8 cellular contexts compared by ENCODE assay signal in the genomic region with DNA sequence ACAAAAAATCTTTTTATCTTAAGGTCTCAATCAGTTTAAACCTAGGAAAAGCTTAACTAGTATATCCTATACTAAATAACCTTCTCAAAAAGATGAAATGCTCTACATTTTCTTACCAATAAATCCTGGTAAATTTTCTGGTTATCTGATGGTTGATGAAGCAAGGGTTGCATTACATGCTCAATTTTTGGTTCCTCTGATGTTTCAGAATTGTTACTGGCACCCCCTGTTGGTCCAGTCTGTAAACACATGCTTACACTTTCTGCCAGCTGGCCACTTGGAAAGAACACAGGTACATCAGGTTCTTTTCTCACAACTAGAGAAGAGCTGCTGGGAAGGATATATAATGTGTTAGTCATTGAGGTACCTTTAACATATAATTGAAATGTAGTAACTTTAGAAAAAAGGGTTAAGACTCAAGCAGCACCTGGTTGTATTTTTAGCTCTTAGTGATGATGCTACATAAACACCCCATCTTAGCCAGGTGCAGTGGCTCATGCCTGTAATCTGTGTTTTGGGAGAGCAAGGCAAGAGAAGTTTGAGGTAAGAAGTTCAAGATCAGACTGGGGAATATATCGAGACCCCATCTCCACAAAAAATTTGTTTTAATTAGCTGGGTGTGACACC. TPM values are rescaled to one million over a fixed set of nuclear protein-coding genes. Genes with fewer than 3 reads are reported as not detected.
DNase-seq lines count a peak whose midpoint lies in the region; ATAC-seq and TF ChIP-seq lines count a peak whose summit lies in the region.

No MANE protein-coding gene starts in this region.

- no peak overlapping the region for H3K4me2 ChIP-seq in mesenchymal stem cell (ENCODE audit: low read length, poor library complexity, severe bottlenecking)

- no peak overlapping the region for H3K18ac ChIP-seq in mesenchymal stem cell (ENCODE audit: low read depth in 1 of 2, low read length in 2 of 2)

- no peaks in the 10 kb centered on the region for H3K9me3 Mint-ChIP-seq in T-cell
- H3K9me3 Mint-ChIP-seq in activated T-helper 17 cell treated with anti-CD3 and anti-CD28 coated beads, Interleukin-2, amount 50 U/mL, for 72 hours = no peaks in the 10 kb centered on the region

- H3K27ac Mint-ChIP-seq in T-cell = no peak overlapping the region
- H3K27ac Mint-ChIP-seq in activated T-helper 17 cell treated with anti-CD3 and anti-CD28 coated beads, Interleukin-2, amount 50 U/mL, for 72 hours = no peak overlapping the region

- H3K36me3 ChIP-seq in mesenchymal stem cell (ENCODE audit: control insufficient read depth in 1 of 2, insufficient read depth in 2 of 2, low read depth in 1 of 2, low read length in 2 of 2) = peaks cover 3 to 9% of the 10 kb centered on the region in 2 experiments

- no peaks in the 10 kb centered on the region for H3K4me1 Mint-ChIP-seq in T-cell
- no peaks in the 10 kb centered on the region for H3K4me1 Mint-ChIP-seq in activated T-helper 17 cell treated with anti-CD3 and anti-CD28 coated beads, Interleukin-2, amount 50 U/mL, for 72 hours

- CTCF ChIA-PET in T-cell (lab: Charles Lee) = interaction anchor here (0.6 to 1.7 kb wide), 9 partner anchors 10 to 646 kb away, joined by 3 to 9 read pairs (median 4); partner anchors contain the start of genes MOB3C (in 1 of the 2) and STIL (in 1 of the 2)

- H3K4ac ChIP-seq in mesenchymal stem cell (ENCODE audit: low read depth in 1 of 2, low read length in 2 of 2) = no peak overlapping the region

- POLR2A ChIA-PET in T-cell (lab: Charles Lee) = interaction anchor here in 1 of 2 donors (0.6 kb wide), 1 partner anchor 11 kb away, joined by 7 read pairs; no protein-coding TSS in a partner anchor

- H3K36me3 Mint-ChIP-seq in T-cell = peaks cover 4% of the 10 kb centered on the region
- peaks cover 61% of the 10 kb centered on the region for H3K36me3 Mint-ChIP-seq in activated T-helper 17 cell treated with anti-CD3 and anti-CD28 coated beads, Interleukin-2, amount 50 U/mL, for 72 hours (ENCODE audit: low read depth)

- H3K4me3 ChIP-seq in choroid plexus epithelial cell (ENCODE audit: low read depth, low read length) (no peak overlapping the region), mesenchymal stem cell (ENCODE audit: insufficient read depth in 1 of 2, low read depth in 1 of 2, low read length in 2 of 2) (no peak overlapping the region)

- no peaks in the 10 kb centered on the region for H3K27me3 ChIP-seq in mesenchymal stem cell (ENCODE audit: control insufficient read depth in 1 of 2, insufficient read depth in 1 of 2, low read length in 2 of 2)

- peak; percentile 81 for TF ChIP-seq CTCF in 22Rv1 (IDR thresholded peaks at IDR 0.05)
- peak; percentile 81 for TF ChIP-seq CTCF in choroid plexus epithelial cell (conservative IDR thresholded peaks at IDR 0.05; ENCODE audit: low read depth, low read length)

- H3K27ac ChIP-seq in 22Rv1 (no peak overlapping the region), mesenchymal stem cell (ENCODE audit: low read length, poor library complexity, severe bottlenecking) (no peak overlapping the region)

- H3K9ac ChIP-seq in mesenchymal stem cell (ENCODE audit: low read length) = no peak overlapping the region

- ATAC-seq in T-cell (replicated peaks in 1 of 4) = peak in 1 of 4 experiments; percentile 51
- ATAC-seq in activated T-helper 17 cell treated with anti-CD3 and anti-CD28 coated beads, Interleukin-2, amount 50 U/mL, for 72 hours (replicated peaks) = no peak

- DNase-seq in ELR (ENCODE audit: low read depth) (peak; percentile 59), KBM-7 (peak; percentile 80), T-cell (peak in 24 of 34 experiments; percentile 1 to 33 (median 18)), choroid plexus epithelial cell (ENCODE audit: low read depth) (peak; percentile 67), mesenchymal stem cell (peak; percentile 51), T1000 (lab: John Stamatoyannopoulos, UW) (no peak)

- H3K14ac ChIP-seq in mesenchymal stem cell (ENCODE audit: low read length in 2 of 2) = no peak overlapping the region

- no peak overlapping the region for H2AK5ac ChIP-seq in mesenchymal stem cell (ENCODE audit: low read length, severe bottlenecking)

- H3K79me1 ChIP-seq in mesenchymal stem cell (replicated peaks; ENCODE audit: low read length, poor library complexity, severe bottlenecking) = peaks cover 10% of the 10 kb centered on the region

- H2BK12ac ChIP-seq in mesenchymal stem cell (ENCODE audit: low read length in 2 of 2) = no peak overlapping the region

- H2BK5ac ChIP-seq in mesenchymal stem cell (ENCODE audit: low read depth, low read length, poor library complexity, severe bottlenecking) = no peak overlapping the region

- WGBS in mesenchymal stem cell = 100% methylated on average over 1 of the region's 1 CpG

- H2AFZ ChIP-seq in mesenchymal stem cell (ENCODE audit: low read depth, low read length) = no peak overlapping the region

- no peaks in the 10 kb centered on the region for H3K4me1 ChIP-seq in mesenchymal stem cell (ENCODE audit: control insufficient read depth, insufficient read depth, low read depth, low read length)

- H4K91ac ChIP-seq in mesenchymal stem cell (ENCODE audit: low read length) = no peak overlapping the region

- no peak overlapping the region for H4K8ac ChIP-seq in mesenchymal stem cell (ENCODE audit: low read length)

- no peak overlapping the region for H3K4me3 Mint-ChIP-seq in T-cell
- no peak overlapping the region for H3K4me3 Mint-ChIP-seq in activated T-helper 17 cell treated with anti-CD3 and anti-CD28 coated beads, Interleukin-2, amount 50 U/mL, for 72 hours

- no peak overlapping the region for H2BK15ac ChIP-seq in mesenchymal stem cell (ENCODE audit: low read depth, poor library complexity, severe bottlenecking)

- in situ Hi-C loops in KBM-7 (cut with MboI; ENCODE audit: low pct_unique_long_range_greater_than_20kb, low sequenced_read_pairs) = no loop called here

- no peaks in the 10 kb centered on the region for H3K27me3 Mint-ChIP-seq in T-cell
- no peaks in the 10 kb centered on the region for H3K27me3 Mint-ChIP-seq in activated T-helper 17 cell treated with anti-CD3 and anti-CD28 coated beads, Interleukin-2, amount 50 U/mL, for 72 hours

- no peak overlapping the region for H3K23ac ChIP-seq in mesenchymal stem cell (ENCODE audit: low read length in 2 of 2)

- H2BK120ac ChIP-seq in mesenchymal stem cell (ENCODE audit: low read depth, low read length) = no peak overlapping the region

- H3K9me3 ChIP-seq in mesenchymal stem cell (ENCODE audit: control insufficient read depth, low read length) = no peaks in the 10 kb centered on the region

RNA-seq across cellular contexts. Expression of gene TAL1, which starts 30.9 kb away (rescaled TPM):
- under 1 TPM; 0.28 to 0.85 (median 0.44) TPM for total RNA-seq in T-cell
- polyA plus RNA-seq in mesenchymal stem cell (2013, experiment 1 of 2) = not detected
- polyA plus RNA-seq in mesenchymal stem cell (2013, experiment 2 of 2) = not detected
- total RNA-seq in activated T-helper 17 cell treated with anti-CD3 and anti-CD28 coated beads, Interleukin-2, amount 50 U/mL, for 72 hours = not detected

RNA-seq across cellular contexts. Expression of gene STIL, which starts 51.0 kb away (rescaled TPM):
- total RNA-seq in T-cell = 1 to 10 TPM in 4 of 5 donors, under 1 TPM in 1; 0.85 to 3.4 (median 1.7) TPM
- polyA plus RNA-seq in mesenchymal stem cell (2013, experiment 1 of 2) = 2.6 TPM
- 2.6 TPM for polyA plus RNA-seq in mesenchymal stem cell (2013, experiment 2 of 2)
- total RNA-seq in activated T-helper 17 cell treated with anti-CD3 and anti-CD28 coated beads, Interleukin-2, amount 50 U/mL, for 72 hours = 10 to 100 TPM; 31.7 to 33.0 TPM

Comparison
In these comparisons a context has a peak if more than half of its experiments do, and no peak if none do; other contexts are left out.
1. RNA of gene STIL, which starts 51.0 kb away (total RNA-seq): 31.7 to 33.0 TPM in activated T-helper 17 cell treated with anti-CD3 and anti-CD28 coated beads, Interleukin-2, amount 50 U/mL, for 72 hours; 0.85 to 3.4 TPM in T-cell; every median in the first group is over 4 times any median in the second.